Comparison of ENCODE assay signal across 1 cellular context in genomic region chr9:33288828-33289483, GRCh38.
TF ChIP-seq lines count a peak whose summit lies in the region.

No MANE protein-coding gene starts in this region.

TF ChIP-seq in GM23338, 12 proteins besides CTCF, POLR2A, EP300 and RAD21:
- TF ChIP-seq EZH2phosphoT487 (IDR thresholded peaks at IDR 0.05; ENCODE audit: unreplicated experiment) = no peak
- no peak for TF ChIP-seq STAT1 (IDR thresholded peaks at IDR 0.05; ENCODE audit: unreplicated experiment)
- no peak for TF ChIP-seq ETS1 (IDR thresholded peaks at IDR 0.05)
- no peak for TF ChIP-seq REST (IDR thresholded peaks at IDR 0.05; ENCODE audit: unreplicated experiment)
- no peak for TF ChIP-seq JUNB (IDR thresholded peaks at IDR 0.05; ENCODE audit: unreplicated experiment)
